Comparison of ENCODE assay signal across 8 cellular contexts in the genomic region with DNA sequence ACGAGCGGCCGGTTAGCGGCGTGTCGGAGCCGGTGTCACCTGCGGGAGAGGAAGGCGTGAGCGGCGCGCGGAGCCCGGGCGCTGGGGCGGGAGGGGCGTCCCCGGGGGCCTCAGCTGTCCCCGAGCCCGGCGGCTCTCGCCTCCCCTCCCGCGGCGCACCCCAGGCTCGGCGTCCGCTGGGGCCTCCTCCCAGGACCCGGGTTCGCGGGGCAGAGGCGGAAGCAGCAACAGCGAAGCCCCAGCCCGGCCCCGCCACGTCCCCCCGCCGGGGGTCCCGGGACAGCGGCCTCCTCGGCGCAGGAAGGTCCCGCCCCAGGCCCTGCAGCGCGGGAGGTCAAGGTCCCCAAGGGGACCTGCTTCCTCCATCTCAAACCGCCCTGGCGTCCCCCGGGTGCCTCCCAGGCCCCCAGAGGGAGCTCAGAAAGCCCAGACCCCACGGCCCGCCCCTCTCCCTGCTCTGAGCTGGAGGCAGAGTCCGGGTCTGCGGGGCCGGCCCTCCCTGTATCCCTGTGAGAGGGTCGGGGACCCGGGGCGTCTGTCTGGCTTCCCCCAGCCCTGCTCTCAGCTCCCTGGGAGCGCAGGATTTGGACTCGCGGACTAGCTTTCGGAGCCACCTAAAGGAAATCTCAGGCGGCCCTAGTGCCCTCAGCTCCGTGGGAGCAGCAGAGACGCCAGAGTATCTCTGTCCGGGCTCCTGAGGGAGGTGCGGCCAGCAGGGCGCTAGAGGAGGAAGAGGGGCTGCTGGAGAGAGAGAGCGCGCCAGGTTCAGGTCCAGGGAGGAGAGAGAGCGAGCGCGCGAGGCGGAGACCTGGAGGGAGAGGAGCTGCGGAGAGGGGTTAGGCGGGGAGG. TPM values are rescaled to one million over a fixed set of nuclear protein-coding genes. Genes with fewer than 3 reads are reported as not detected.
DNase-seq lines count a peak whose midpoint lies in the region; ATAC-seq, FAIRE-seq and TF ChIP-seq lines count a peak whose summit lies in the region.

No MANE protein-coding gene starts in this region.

- H3K4me3 ChIP-seq in endothelial cell of umbilical vein (replicated peaks in 1 of 3; ENCODE audit: insufficient read depth in 1 of 3, low read depth in 1 of 3, low read length in 3 of 3), result peak overlapping the region; percentile 48 to 79 (median 49)
- peak overlapping the region; percentile 14 to 93 (median 39) for H3K4me3 ChIP-seq in thyroid gland (replicated peaks in 1 of 3)

- TF ChIP-seq POLR2A in endothelial cell of umbilical vein (IDR thresholded peaks at IDR 0.05; ENCODE audit: low read depth, low read length) (peak; percentile 1), thyroid gland (IDR thresholded peaks at IDR 0.05) (no peak)

- peaks cover 4% of the 10 kb centered on the region for H3K79me2 ChIP-seq in endothelial cell of umbilical vein (ENCODE audit: control insufficient read depth, insufficient read depth, low read length)

- H3K4me1 Mint-ChIP-seq in mesothelial cell of epicardium, result peaks cover 16% of the 10 kb centered on the region

- POLR2A ChIA-PET in HEK293T (lab: Yijun Ruan, JAX) (interaction anchor here (0.5 to 3.8 kb wide), 13 partner anchors 10 to 184 kb away, joined by 3 to 17 read pairs (median 4); no protein-coding TSS in a partner anchor), endothelial cell of umbilical vein (lab: Charles Lee) (no interaction called here)

- BruUV-seq in endothelial cell of umbilical vein (replicated peaks; lab: Mats Ljungman, UMichigan), result no TSS peak

- H3K9me3 ChIP-seq in endothelial cell of umbilical vein (replicated peaks; ENCODE audit: control insufficient read depth, insufficient read depth, low read length), result no peaks in the 10 kb centered on the region
- no peaks in the 10 kb centered on the region for H3K9me3 ChIP-seq in thyroid gland

- H3K9me1 ChIP-seq in endothelial cell of umbilical vein (replicated peaks; ENCODE audit: control insufficient read depth, extremely low read depth, insufficient read depth, low read length), result no peaks in the 10 kb centered on the region

- H3K27ac ChIP-seq in endothelial cell of umbilical vein (ENCODE audit: insufficient read depth, low read depth, low read length) (no peak overlapping the region), thyroid gland (peak overlapping the region in 2 of 3 donors; percentile 62 to 65)

- ATAC-seq in activated CD4-positive, CD25-positive, alpha-beta regulatory T cell treated with anti-CD3 and anti-CD28 coated beads, Interleukin-2, amount 50 U/mL, for 24 hours, result peak; percentile 22 to 31

- no peak for TF ChIP-seq CTCF in endothelial cell of umbilical vein (IDR thresholded peaks at IDR 0.05; ENCODE audit: extremely low read depth in 1 of 2, insufficient read depth in 1 of 2, low read depth in 1 of 2, low read length in 2 of 2)
- TF ChIP-seq CTCF in mesothelial cell of epicardium (IDR thresholded peaks at IDR 0.05; ENCODE audit: unreplicated experiment), result no peak
- no peak for TF ChIP-seq CTCF in thyroid gland (IDR thresholded peaks at IDR 0.05)

- no peaks in the 10 kb centered on the region for H3K9me3 Mint-ChIP-seq in mesothelial cell of epicardium

- H3K4me1 ChIP-seq in endothelial cell of umbilical vein (ENCODE audit: control insufficient read depth, extremely low read depth, insufficient read depth, low read length) (peaks cover 6% of the 10 kb centered on the region), thyroid gland (peaks cover 20 to 24% of the 10 kb centered on the region in 2 donors)

- H3K27me3 ChIP-seq in endothelial cell of umbilical vein (ENCODE audit: control insufficient read depth in 2 of 2, insufficient read depth in 2 of 2, low read length in 2 of 2) (peaks cover 5 to 10% of the 10 kb centered on the region in 2 experiments), thyroid gland (peaks cover 6% of the 10 kb centered on the region)

- peaks cover 37% of the 10 kb centered on the region for H3K27me3 Mint-ChIP-seq in mesothelial cell of epicardium (ENCODE audit: low read depth)

- peak; percentile 56 to 93 (median 76) for DNase-seq in NCI-H1417 (lab: John Stamatoyannopoulos, UW)
- DNase-seq in NCI-H1417 treated with DMSO at 0.1 percent for 48 hours (lab: John Stamatoyannopoulos, UW), result no peak
- DNase-seq in HEK293T (ENCODE audit: extremely low spot score), result peak; percentile 35
- peak; percentile 47 for DNase-seq in LoVo (ENCODE audit: low spot score)
- DNase-seq in endothelial cell of umbilical vein (ENCODE audit: low read depth, low spot score), result peak; percentile 24
- DNase-seq in mesothelial cell of epicardium (ENCODE audit: low spot score in 2 of 2, unreplicated experiment in 2 of 2), result peak; percentile 37 to 59
- DNase-seq in thyroid gland, result peak; percentile 43 to 52

- intact Hi-C loops in endothelial cell of umbilical vein (cut with micrococcal nuclease), result loop anchor here (5.0 kb wide), 1 partner anchor 139 kb away; a partner anchor contains a TSS
- intact Hi-C loops in thyroid gland (cut with DNase I), result no loop called here

- peak overlapping the region; percentile 54 for H3K4me2 ChIP-seq in endothelial cell of umbilical vein (ENCODE audit: insufficient read depth, low read length)

- no peaks in the 10 kb centered on the region for H4K20me1 ChIP-seq in endothelial cell of umbilical vein (replicated peaks; ENCODE audit: control insufficient read depth, extremely low read depth, insufficient read depth, low read length)

- H3K36me3 Mint-ChIP-seq in mesothelial cell of epicardium, result no peaks in the 10 kb centered on the region

- H3K4me3 Mint-ChIP-seq in mesothelial cell of epicardium, result peak overlapping the region; percentile 79

- CTCF ChIA-PET in HEK293T (lab: Yijun Ruan, JAX) (interaction anchor here (0.6 kb wide), 1 partner anchor 157 kb away, joined by 3 read pairs; no protein-coding TSS in a partner anchor), endothelial cell of umbilical vein (lab: Charles Lee) (interaction anchor here (1.2 to 3.5 kb wide), 4 partner anchors 25 to 429 kb away, joined by 3 to 23 read pairs (median 8); no protein-coding TSS in a partner anchor)

- H2AFZ ChIP-seq in endothelial cell of umbilical vein (ENCODE audit: low read depth, low read length), result peak overlapping the region; percentile 39

- H3K27ac Mint-ChIP-seq in mesothelial cell of epicardium, result peak overlapping the region; percentile 21

- 1% methylated on average over 32 to 43 of the region's 75 CpGs for WGBS in thyroid gland, 2 donors

- H3K36me3 ChIP-seq in endothelial cell of umbilical vein (ENCODE audit: control insufficient read depth in 2 of 2, extremely low read depth in 1 of 2, insufficient read depth in 2 of 2, low read length in 2 of 2) (peaks cover 0 to 2% of the 10 kb centered on the region in 2 experiments), thyroid gland (no peaks in the 10 kb centered on the region)

- peak overlapping the region; percentile 60 for H3K9ac ChIP-seq in endothelial cell of umbilical vein (replicated peaks; ENCODE audit: extremely low read depth, insufficient read depth, low read length)

- peak; percentile 42 for FAIRE-seq in endothelial cell of umbilical vein (lab: Jason Lieb, UNC)

- dilution Hi-C loops in endothelial cell of umbilical vein (cut with MboI; ENCODE audit: extremely low pct_ligation_motif_present, low sequenced_read_pairs), result no loop called here

TF ChIP-seq in HEK293T, 16 proteins besides CTCF, POLR2A, EP300 and RAD21:
- TF ChIP-seq HDGF (IDR thresholded peaks at IDR 0.05; ENCODE audit: borderline replicate concordance) (no peak), FOXK2 (IDR thresholded peaks at IDR 0.05) (no peak), SUZ12 (IDR thresholded peaks at IDR 0.05) (no peak), ELF4 (IDR thresholded peaks at IDR 0.05) (no peak), L3MBTL2 (conservative IDR thresholded peaks at IDR 0.05) (no peak), LEF1 (IDR thresholded peaks at IDR 0.05; ENCODE audit: borderline replicate concordance) (no peak), ZNF384 (IDR thresholded peaks at IDR 0.05) (no peak)

TF ChIP-seq in endothelial cell of umbilical vein, 7 proteins besides CTCF, POLR2A, EP300 and RAD21:
- no peak for TF ChIP-seq MYC (IDR thresholded peaks at IDR 0.05; ENCODE audit: low read depth, low read length)
- peak; percentile 3 for TF ChIP-seq EZH2 (IDR thresholded peaks at IDR 0.05; ENCODE audit: borderline replicate concordance, low read depth, low read length, severe bottlenecking)
- no peak for TF ChIP-seq JUN (IDR thresholded peaks at IDR 0.05; ENCODE audit: borderline replicate concordance, insufficient read depth, insufficient read length, low read depth)

RNA-seq across cellular contexts. Expression of a gene that starts 30.6 kb away (rescaled TPM):
- total RNA-seq in endothelial cell of umbilical vein (52.9 and 55.4 TPM in 2 replicates), mesothelial cell of epicardium (70.4 to 73.5 TPM (median 71.2 TPM) in 3 replicates), thyroid gland (10 to 100 TPM; 39.7 to 49.6 (median 45.0) TPM)
- 26.4 and 27.2 TPM in 2 replicates for polyA plus RNA-seq in endothelial cell of umbilical vein
- polyA plus RNA-seq in endothelial cell of umbilical vein (2011; cell fraction: cytosol; rRNA removed), result 22.0 and 22.7 TPM in 2 replicates
- 79.9 and 81.6 TPM in 2 replicates for polyA plus RNA-seq in endothelial cell of umbilical vein (2011; cell fraction: nucleus; rRNA removed)
- 32.2 and 34.4 TPM in 2 replicates for polyA plus RNA-seq in endothelial cell of umbilical vein (2012)
- polyA minus RNA-seq in endothelial cell of umbilical vein, result 24.8 and 29.0 TPM in 2 replicates
- 26.3 TPM for polyA minus RNA-seq in endothelial cell of umbilical vein (2011; cell fraction: cytosol; rRNA and poly(A)+ RNA removed)
- polyA minus RNA-seq in endothelial cell of umbilical vein (2011; cell fraction: nucleus; rRNA and poly(A)+ RNA removed), result 19.5 and 26.5 TPM in 2 replicates

RNA-seq across cellular contexts. Expression of a gene that starts 50.7 kb away (rescaled TPM):
- total RNA-seq in endothelial cell of umbilical vein, result 0.82 and 0.92 TPM in 2 replicates
- polyA plus RNA-seq in endothelial cell of umbilical vein, result 0.79 and 0.88 TPM in 2 replicates
- polyA plus RNA-seq in endothelial cell of umbilical vein (2011; cell fraction: cytosol; rRNA removed), result 0.58 and 0.75 TPM in 2 replicates
- 0.88 and 0.92 TPM in 2 replicates for polyA plus RNA-seq in endothelial cell of umbilical vein (2011; cell fraction: nucleus; rRNA removed)
- 0.64 and 0.79 TPM in 2 replicates for polyA plus RNA-seq in endothelial cell of umbilical vein (2012)
- polyA minus RNA-seq in endothelial cell of umbilical vein, result 0.23 and 0.24 TPM in 2 replicates
- polyA minus RNA-seq in endothelial cell of umbilical vein (2011; cell fraction: cytosol; rRNA and poly(A)+ RNA removed), result 1.1 TPM
- polyA minus RNA-seq in endothelial cell of umbilical vein (2011; cell fraction: nucleus; rRNA and poly(A)+ RNA removed), result 0.43 and 0.48 TPM in 2 replicates
- total RNA-seq in mesothelial cell of epicardium, result 1.9 to 2.4 TPM (median 2.3 TPM) in 3 replicates
- 1 to 10 TPM; 5.9 to 8.2 (median 7.6) TPM for total RNA-seq in thyroid gland
